ENCODE assay signal across 1 cellular context in genomic region chr11:64341851-64342791, GRCh38.
TF ChIP-seq lines count a peak whose summit lies in the region.

No MANE protein-coding gene starts in this region.

TF ChIP-seq in K562, 482 proteins besides CTCF, POLR2A, EP300 and RAD21 (continues in another document):
- no peak for TF ChIP-seq POLR2AphosphoS5 (IDR thresholded peaks at IDR 0.05; ENCODE audit: control insufficient read depth, insufficient read depth, low read depth, low read length)
- TF ChIP-seq SMARCB1 (IDR thresholded peaks at IDR 0.05; ENCODE audit: insufficient read length, low read depth) = no peak
- 0 out of 2 replicates have a peak, but pooled peaks have one; percentile 25 for TF ChIP-seq HMGXB4 (CRISPR knock-in tag; IDR thresholded peaks at IDR 0.05)
- TF ChIP-seq ZNF384 (IDR thresholded peaks at IDR 0.05; ENCODE audit: low read depth, low read length) = peak; percentile 30; the same call in 1 of the 2 replicates
- TF ChIP-seq SUPT5H (IDR thresholded peaks at IDR 0.05) = peak; percentile 70
- TF ChIP-seq SMC3 (conservative IDR thresholded peaks at IDR 0.05; ENCODE audit: insufficient read depth, low read depth, low read length) = 0 out of 2 replicates have a peak, but pooled peaks have one; percentile 13
- peak; percentile 15; the same call in 1 of the 2 replicates for TF ChIP-seq KDM2B (CRISPR knock-in tag; IDR thresholded peaks at IDR 0.05)
- no peak for TF ChIP-seq CGGBP1 (CRISPR knock-in tag; IDR thresholded peaks at IDR 0.05)
- TF ChIP-seq YY1 (IDR thresholded peaks at IDR 0.05; ENCODE audit: borderline replicate concordance in 1 of 3, control insufficient read depth in 1 of 3, extremely low read depth in 1 of 3, insufficient read depth in 3 of 3, insufficient read length in 1 of 3, insufficient replicate concordance in 2 of 3, low read depth in 1 of 3, low read length in 2 of 3) = peak in 1 of 3 experiments; percentile 55
- no peak for TF ChIP-seq SPI1 (IDR thresholded peaks at IDR 0.05; ENCODE audit: borderline replicate concordance, low read depth, low read length)
- TF ChIP-seq ZBTB7A (IDR thresholded peaks at IDR 0.05; ENCODE audit: borderline replicate concordance, control insufficient read depth, low read depth, low read length) = peak; percentile 48; the same call in 1 of the 2 replicates
- TF ChIP-seq CBFA2T2 (conservative IDR thresholded peaks at IDR 0.05) = peak; percentile 32; the same call in 1 of the 2 replicates
- TF ChIP-seq ZNF592 (IDR thresholded peaks at IDR 0.05) = peak; percentile 88; the same call in 1 of the 2 replicates
- peak; percentile 78 for TF ChIP-seq CXXC5 (CRISPR knock-in tag; IDR thresholded peaks at IDR 0.05)
- TF ChIP-seq POLR2H (tag; IDR thresholded peaks at IDR 0.05; ENCODE audit: low read depth) = no peak
- TF ChIP-seq TCF3 (CRISPR knock-in tag; IDR thresholded peaks at IDR 0.05) = peak; percentile 36; the same call in 1 of the 2 replicates
- TF ChIP-seq HDAC2 (IDR thresholded peaks at IDR 0.05) = no peak
- TF ChIP-seq NEUROD1 (IDR thresholded peaks at IDR 0.05; ENCODE audit: borderline replicate concordance, low read depth, low read length, partially characterized antibody) = no peak
- no peak for TF ChIP-seq CEBPG (CRISPR knock-in tag; IDR thresholded peaks at IDR 0.05)
- no peak for TF ChIP-seq CEBPG (tag; conservative IDR thresholded peaks at IDR 0.05 in 1 of 2, IDR thresholded peaks at IDR 0.05 in 1 of 2)
- peak; percentile 85 for TF ChIP-seq ZBTB9 (CRISPR knock-in tag; IDR thresholded peaks at IDR 0.05)
- no peak; the same call in 1 of the 2 replicates for TF ChIP-seq CREB1 (IDR thresholded peaks at IDR 0.05)
- TF ChIP-seq CREB1 (CRISPR knock-in tag; IDR thresholded peaks at IDR 0.05) = 0 out of 2 replicates have a peak, but pooled peaks have one; percentile 30
- TF ChIP-seq CBFA2T3 (IDR thresholded peaks at IDR 0.05) = 0 out of 2 replicates have a peak, but pooled peaks have one; percentile 23
- TF ChIP-seq JUN (IDR thresholded peaks at IDR 0.05; ENCODE audit: borderline replicate concordance, low read depth, low read length) = 0 out of 2 replicates have a peak, but pooled peaks have one; percentile 30
- no peak for TF ChIP-seq JUN (CRISPR knock-in tag; IDR thresholded peaks at IDR 0.05; ENCODE audit: borderline replicate concordance)
- peak in 1 of 2 experiments; percentile 72; a peak in 3 of 4 replicates for TF ChIP-seq SIN3A (IDR thresholded peaks at IDR 0.05; ENCODE audit: borderline replicate concordance in 2 of 2, control insufficient read depth in 1 of 2, low read depth in 2 of 2, low read length in 2 of 2)
- TF ChIP-seq ARID1B (IDR thresholded peaks at IDR 0.05) = 0 out of 2 replicates have a peak, but pooled peaks have one; percentile 18
- no peak for TF ChIP-seq HIVEP1 (CRISPR knock-in tag; IDR thresholded peaks at IDR 0.05)
- TF ChIP-seq NRF1 (conservative IDR thresholded peaks at IDR 0.05 in 1 of 2, IDR thresholded peaks at IDR 0.05 in 1 of 2) = peak; percentile 80 to 84
- TF ChIP-seq MGA (IDR thresholded peaks at IDR 0.05) = peak; percentile 86; the same call in 1 of the 2 replicates
- TF ChIP-seq MAZ (CRISPR knock-in tag; conservative IDR thresholded peaks at IDR 0.05 in 1 of 2, IDR thresholded peaks at IDR 0.05 in 1 of 2) = peak; percentile 75 to 87
- no peak for TF ChIP-seq RFX5 (IDR thresholded peaks at IDR 0.05; ENCODE audit: low read depth, low read length)
- 0 out of 2 replicates have a peak, but pooled peaks have one; percentile 45 for TF ChIP-seq DNMT1 (IDR thresholded peaks at IDR 0.05)
- TF ChIP-seq ZBTB1 (CRISPR knock-in tag; IDR thresholded peaks at IDR 0.05; ENCODE audit: borderline replicate concordance, low read depth) = no peak
- TF ChIP-seq E2F6 (IDR thresholded peaks at IDR 0.05; ENCODE audit: borderline replicate concordance in 1 of 2, extremely low read depth in 1 of 2, insufficient read depth in 1 of 2, insufficient read length in 1 of 2, low read depth in 1 of 2, low read length in 1 of 2, poor library complexity in 1 of 2, severe bottlenecking in 1 of 2) = peak; percentile 52 to 77
- TF ChIP-seq ZNF12 (CRISPR knock-in tag; IDR thresholded peaks at IDR 0.05) = peak; percentile 76; the same call in 1 of the 2 replicates
- TF ChIP-seq KDM5B (IDR thresholded peaks at IDR 0.05; ENCODE audit: insufficient replicate concordance, low read depth, low read length) = peak; percentile 74
- no peak for TF ChIP-seq MAFK (IDR thresholded peaks at IDR 0.05; ENCODE audit: low read length)
